ENCODE assay signal across 10 cellular contexts in genomic region chr19:18389095-18389735, GRCh38. TPM values are rescaled to one million over a fixed set of nuclear protein-coding genes. Genes with fewer than 3 reads are reported as not detected.
A peak's percentile ranks its signal among the peaks of the same experiment; 100 is the strongest.
DNase-seq lines count a peak whose midpoint lies in the region; ATAC-seq and TF ChIP-seq lines count a peak whose summit lies in the region.
"Had no signal": no experiment of that assay in that cellular context is flagged by ENCODE, and none has a peak within 500 bp of the region (broad histone marks: within the 10 kb centered on the region; RNA-seq: fewer than 3 reads in every experiment).

No MANE protein-coding gene starts in this region.

- no peaks in the 10 kb centered on the region; the same call in 1 of the 2 replicates for H3K79me2 ChIP-seq in PC-3 (ENCODE audit: low read length)

- no peaks in the 10 kb centered on the region for H3K9me2 ChIP-seq in PC-3 (replicated peaks; ENCODE audit: low read length)

- peak overlapping the region; percentile 46 for H3K4me3 Mint-ChIP-seq in T-helper 2 cell treated with Interferon-gamma antibody and Interleukin-4, amounts not matched to agents 5 μg/mL and 100 μg/mL, for 36 hours
- peak overlapping the region; percentile 54 to 79 for H3K4me3 Mint-ChIP-seq in effector memory CD8-positive, alpha-beta T cell
- H3K4me3 Mint-ChIP-seq in osteocyte (ENCODE audit: unreplicated experiment): peak overlapping the region; percentile 32

- H3K36me3 ChIP-seq in PC-3 (ENCODE audit: low read depth, low read length): no peaks in the 10 kb centered on the region
- H3K36me3 ChIP-seq: ascending aorta had no signal

- H3K9ac ChIP-seq in PC-3 (ENCODE audit: low read length): no peak overlapping the region

- H2AFZ ChIP-seq in PC-3 (ENCODE audit: low read length): no peak overlapping the region

- H3F3A ChIP-seq in PC-3 (ENCODE audit: low read length, unreplicated experiment): no peaks in the 10 kb centered on the region

- peaks cover 4% of the 10 kb centered on the region for H3K4me1 Mint-ChIP-seq in T-helper 2 cell treated with Interferon-gamma antibody and Interleukin-4, amounts not matched to agents 5 μg/mL and 100 μg/mL, for 36 hours (ENCODE audit: low read depth)
- H3K4me1 Mint-ChIP-seq in effector memory CD8-positive, alpha-beta T cell (ENCODE audit: low read depth in 2 of 2): peaks cover 3 to 6% of the 10 kb centered on the region in 2 donors
- peaks cover 43% of the 10 kb centered on the region for H3K4me1 Mint-ChIP-seq in osteocyte (ENCODE audit: unreplicated experiment)

- H3K27ac Mint-ChIP-seq in T-helper 2 cell treated with Interferon-gamma antibody and Interleukin-4, amounts not matched to agents 5 μg/mL and 100 μg/mL, for 36 hours: no peak overlapping the region
- no peak overlapping the region for H3K27ac Mint-ChIP-seq in effector memory CD8-positive, alpha-beta T cell
- H3K27ac Mint-ChIP-seq in osteocyte (ENCODE audit: unreplicated experiment): no peak overlapping the region

- H3K4me1 ChIP-seq in PC-3 (ENCODE audit: insufficient read depth, low read length): peaks cover 6% of the 10 kb centered on the region

- no peak for DNase-seq in T-helper 2 cell treated with Interferon-gamma antibody and Interleukin-4, amounts not matched to agents 5 μg/mL and 100 μg/mL, for 36 hours (ENCODE audit: low spot score)
- DNase-seq in T-helper 2 cell: no peak
- DNase-seq in PC-3: no peak
- no peak for DNase-seq in effector memory CD8-positive, alpha-beta T cell
- DNase-seq in osteocyte (ENCODE audit: extremely low spot score, unreplicated experiment): no peak
- DNase-seq in NCI-H82 treated with DMSO at 0.1 percent for 48 hours (lab: John Stamatoyannopoulos, UW; ENCODE audit: unreplicated experiment): no peak

- H3K27me3 Mint-ChIP-seq in T-helper 2 cell treated with Interferon-gamma antibody and Interleukin-4, amounts not matched to agents 5 μg/mL and 100 μg/mL, for 36 hours (ENCODE audit: low read depth): peaks cover 67% of the 10 kb centered on the region
- H3K27me3 Mint-ChIP-seq in effector memory CD8-positive, alpha-beta T cell: peaks cover 0 to 41% of the 10 kb centered on the region in 2 donors
- no peaks in the 10 kb centered on the region for H3K27me3 Mint-ChIP-seq in osteocyte (ENCODE audit: unreplicated experiment)

- H3K36me3 Mint-ChIP-seq in T-helper 2 cell treated with Interferon-gamma antibody and Interleukin-4, amounts not matched to agents 5 μg/mL and 100 μg/mL, for 36 hours (ENCODE audit: low read depth): no peaks in the 10 kb centered on the region
- H3K36me3 Mint-ChIP-seq in effector memory CD8-positive, alpha-beta T cell (ENCODE audit: insufficient read depth): peaks cover 15% of the 10 kb centered on the region
- H3K36me3 Mint-ChIP-seq in osteocyte (ENCODE audit: unreplicated experiment): peaks cover 7% of the 10 kb centered on the region

- BruUV-seq in PC-3 (replicated peaks; lab: Mats Ljungman, UMichigan): no TSS peak

- H3K27ac ChIP-seq in PC-3 (ENCODE audit: low read length): no peak overlapping the region

- H3K4me3 ChIP-seq in PC-3 (ENCODE audit: low read length): no peak overlapping the region

- no peaks in the 10 kb centered on the region for H3K27me3 ChIP-seq in PC-3 (ENCODE audit: low read length)
- H3K27me3 ChIP-seq: ascending aorta had no signal

- ATAC-seq in PC-3: no peak
- no peak for ATAC-seq in effector memory CD8-positive, alpha-beta T cell (replicated peaks)
- ATAC-seq in GM18519 (IDR thresholded peaks at IDR 0.05; ENCODE audit: low FRiP score, unreplicated experiment): no peak
- ATAC-seq in HG02642 (IDR thresholded peaks at IDR 0.05; ENCODE audit: poor library complexity, unreplicated experiment): no peak

- H3K9me3 ChIP-seq in PC-3 (ENCODE audit: low read length): no peaks in the 10 kb centered on the region
- H3K9me3 ChIP-seq: ascending aorta had no signal

- TF ChIP-seq CTCF in PC-3 (conservative IDR thresholded peaks at IDR 0.05; ENCODE audit: low read depth, low read length): no peak
- TF ChIP-seq CTCF in osteocyte (IDR thresholded peaks at IDR 0.05): no peak

- CTCF ChIA-PET in PC-3 (lab: Charles Lee): no interaction called here

- POLR2A ChIA-PET in PC-3 (lab: Charles Lee; ENCODE audit: unreplicated experiment): no interaction called here

- H3K9me3 Mint-ChIP-seq in T-helper 2 cell treated with Interferon-gamma antibody and Interleukin-4, amounts not matched to agents 5 μg/mL and 100 μg/mL, for 36 hours: no peaks in the 10 kb centered on the region
- H3K9me3 Mint-ChIP-seq in effector memory CD8-positive, alpha-beta T cell: no peaks in the 10 kb centered on the region
- no peaks in the 10 kb centered on the region for H3K9me3 Mint-ChIP-seq in osteocyte (ENCODE audit: unreplicated experiment)

- intact Hi-C loops in PC-3 (cut with micrococcal nuclease): no loop called here

- H4K20me1 ChIP-seq in PC-3 (ENCODE audit: low read length): no peaks in the 10 kb centered on the region

- H3K4me2 ChIP-seq in PC-3 (ENCODE audit: low read length): peak overlapping the region; percentile 81; the same call in 1 of the 2 replicates

RNA-seq across cellular contexts. Expression of gene GDF15, which starts 3.3 kb away (rescaled TPM):
- 84.3 and 105 TPM in 2 replicates for total RNA-seq in PC-3 (2014; rRNA removed)
- total RNA-seq in osteocyte: 41.9 and 47.9 TPM in 2 replicates

RNA-seq across cellular contexts. Expression of gene LRRC25, which starts 8.2 kb away (rescaled TPM):
- total RNA-seq in PC-3 (2014; rRNA removed) (not detected in 2 replicates), osteocyte (0.16 TPM in 1 of 2 replicates, not detected in the other)
- total RNA-seq: A673 had no signal

RNA-seq across cellular contexts. Expression of gene SSBP4, which starts 30.0 kb away (rescaled TPM):
- 97.5 and 99.9 TPM in 2 replicates for total RNA-seq in PC-3 (2014; rRNA removed)
- 82.9 and 102 TPM in 2 replicates for total RNA-seq in osteocyte

RNA-seq across cellular contexts. Expression of gene ISYNA1, which starts 48.7 kb away (rescaled TPM):
- total RNA-seq in PC-3 (2014; rRNA removed) (19.4 TPM in 2 replicates), osteocyte (159 and 178 TPM in 2 replicates)

RNA-seq across cellular contexts. Expression of gene PGPEP1, which starts 48.8 kb away (rescaled TPM):
- 9.6 and 11.4 TPM in 2 replicates for total RNA-seq in PC-3 (2014; rRNA removed)
- 36.1 and 38.5 TPM in 2 replicates for total RNA-seq in osteocyte
